Comparison of ENCODE assay signal across 1 cellular context in genomic region chr17:82103588-82104451, GRCh38.
TF ChIP-seq lines count a peak whose summit lies in the region.

No MANE protein-coding gene starts in this region.

TF ChIP-seq in K562, 482 proteins besides CTCF, POLR2A, EP300 and RAD21 (continues in another document):
- TF ChIP-seq AFF4 (CRISPR knock-in tag; IDR thresholded peaks at IDR 0.05): no peak
- no peak for TF ChIP-seq TARDBP (IDR thresholded peaks at IDR 0.05)
- TF ChIP-seq FOXP4 (CRISPR knock-in tag; IDR thresholded peaks at IDR 0.05; ENCODE audit: borderline replicate concordance): 0 out of 2 replicates have a peak, but pooled peaks have one; percentile 65
- TF ChIP-seq TEAD4 (IDR thresholded peaks at IDR 0.05; ENCODE audit: low read length): peak; percentile 20; the same call in 1 of the 2 replicates
- TF ChIP-seq TEAD4 (CRISPR knock-in tag; IDR thresholded peaks at IDR 0.05; ENCODE audit: borderline replicate concordance): no peak
- TF ChIP-seq ATF3 (IDR thresholded peaks at IDR 0.05): no peak
- no peak for TF ChIP-seq ATF3 (CRISPR knock-in tag; conservative IDR thresholded peaks at IDR 0.05)
- no peak for TF ChIP-seq CBX1 (IDR thresholded peaks at IDR 0.05; ENCODE audit: low read depth)
- no peak for TF ChIP-seq ATF6 (CRISPR knock-in tag; IDR thresholded peaks at IDR 0.05)
- TF ChIP-seq CREM (IDR thresholded peaks at IDR 0.05; ENCODE audit: low read depth): 0 out of 2 replicates have a peak, but pooled peaks have one; percentile 29
- TF ChIP-seq RBM34 (IDR thresholded peaks at IDR 0.05; ENCODE audit: borderline replicate concordance, insufficient read depth, low read length): no peak
- no peak for TF ChIP-seq ZKSCAN3 (CRISPR knock-in tag; IDR thresholded peaks at IDR 0.05)
- no peak for TF ChIP-seq ZNF695 (CRISPR knock-in tag; IDR thresholded peaks at IDR 0.05)
- no peak for TF ChIP-seq ZBTB8A (IDR thresholded peaks at IDR 0.05; ENCODE audit: partially characterized antibody)
- TF ChIP-seq ZNF146 (CRISPR knock-in tag; IDR thresholded peaks at IDR 0.05; ENCODE audit: unreplicated experiment): no peak
- TF ChIP-seq SIX5 (IDR thresholded peaks at IDR 0.05; ENCODE audit: borderline replicate concordance in 1 of 2, insufficient read depth in 1 of 2, low read depth in 1 of 2, low read length in 2 of 2): no peak
- TF ChIP-seq ARID3B (CRISPR knock-in tag; IDR thresholded peaks at IDR 0.05; ENCODE audit: borderline replicate concordance): no peak
- no peak for TF ChIP-seq MBD2 (IDR thresholded peaks at IDR 0.05; ENCODE audit: borderline replicate concordance, low read depth)
- no peak for TF ChIP-seq DDX20 (tag; IDR thresholded peaks at IDR 0.05; ENCODE audit: low read depth)
- no peak for TF ChIP-seq ZNF217 (CRISPR knock-in tag; IDR thresholded peaks at IDR 0.05)
- 0 out of 2 replicates have a peak, but pooled peaks have one; percentile 20 for TF ChIP-seq ZBTB1 (CRISPR knock-in tag; IDR thresholded peaks at IDR 0.05; ENCODE audit: borderline replicate concordance, low read depth)
- TF ChIP-seq TFAP4 (CRISPR knock-in tag; IDR thresholded peaks at IDR 0.05; ENCODE audit: borderline replicate concordance): 0 out of 2 replicates have a peak, but pooled peaks have one; percentile 31
- no peak for TF ChIP-seq POLR3G (IDR thresholded peaks at IDR 0.05; ENCODE audit: extremely low read depth, insufficient read length, insufficient replicate concordance)
- TF ChIP-seq MAFG (tag; conservative IDR thresholded peaks at IDR 0.05): no peak
- TF ChIP-seq TGIF2 (CRISPR knock-in tag; IDR thresholded peaks at IDR 0.05): no peak
- TF ChIP-seq ZFX (CRISPR knock-in tag; IDR thresholded peaks at IDR 0.05): peak; percentile 54
- no peak for TF ChIP-seq ZNF311 (CRISPR knock-in tag; IDR thresholded peaks at IDR 0.05)
- no peak for TF ChIP-seq LCOR (CRISPR knock-in tag; IDR thresholded peaks at IDR 0.05)
- TF ChIP-seq NR2C2 (CRISPR knock-in tag; IDR thresholded peaks at IDR 0.05): peak; percentile 60; the same call in 1 of the 2 replicates
- TF ChIP-seq NR2C2 (tag; IDR thresholded peaks at IDR 0.05): peak; percentile 85
- no peak for TF ChIP-seq RERE (CRISPR knock-in tag; IDR thresholded peaks at IDR 0.05; ENCODE audit: borderline replicate concordance)
- TF ChIP-seq ZBTB7A (IDR thresholded peaks at IDR 0.05; ENCODE audit: borderline replicate concordance, control insufficient read depth, low read depth, low read length): no peak; the same call in 1 of the 2 replicates
- TF ChIP-seq HMGXB4 (CRISPR knock-in tag; IDR thresholded peaks at IDR 0.05): no peak
- TF ChIP-seq HDAC6 (IDR thresholded peaks at IDR 0.05; ENCODE audit: low read depth, low read length): no peak
- TF ChIP-seq RNF2 (IDR thresholded peaks at IDR 0.05): no peak
- no peak for TF ChIP-seq SMARCB1 (IDR thresholded peaks at IDR 0.05; ENCODE audit: insufficient read length, low read depth)
- TF ChIP-seq KAT7 (CRISPR knock-in tag; IDR thresholded peaks at IDR 0.05; ENCODE audit: borderline replicate concordance): no peak
- no peak for TF ChIP-seq SNAPC5 (CRISPR knock-in tag; IDR thresholded peaks at IDR 0.05)
- no peak for TF ChIP-seq KDM2B (CRISPR knock-in tag; IDR thresholded peaks at IDR 0.05)
- TF ChIP-seq STAT6 (CRISPR knock-in tag; IDR thresholded peaks at IDR 0.05): no peak
